Comparison of ENCODE assay signal across 8 cellular contexts in genomic region chr19:52857378-52858191, GRCh38.
DNase-seq lines count a peak whose midpoint lies in the region; ATAC-seq and TF ChIP-seq lines count a peak whose summit lies in the region.
"Not testable (repeated sequence)": the region's sequence is repeated elsewhere in the genome, so short reads cannot be mapped to it uniquely, and the experiment has no call there.

Gene ZNF468 (minus strand): TSS chr19:52857619. CDS start chr19:52854272, 3,347 bp downstream.

- peak within 1 kb of the TSS; percentile 35 for H3K27ac ChIP-seq in layer of hippocampus (ENCODE audit: low read depth, low read length)

- TF ChIP-seq POLR2A in GM19099 (IDR thresholded peaks at IDR 0.05; ENCODE audit: extremely low read depth, insufficient read length, low read depth), result peak; percentile 81

- ATAC-seq in HG03342 (IDR thresholded peaks at IDR 0.05; ENCODE audit: unreplicated experiment), result peak; percentile 97

- DNase-seq in Ammon's horn (ENCODE audit: low spot score), result peak; percentile 66
- DNase-seq in NCI-H524 treated with DMSO at 0.1 percent for 48 hours (lab: John Stamatoyannopoulos, UW), result peak; percentile 22
- DNase-seq in activated CD4-positive, alpha-beta T cell treated with anti-CD3 and anti-CD28 coated beads, Interleukin-2, amount 50 U/mL, for 1 hour, result peak; percentile 65
- peak; percentile 42 for DNase-seq in dedifferentiated amniotic fluid mesenchymal stem cell (ENCODE audit: extremely low spot score)
- peak; percentile 41 to 49 for DNase-seq in stimulated activated CD4-positive, alpha-beta T cell treated with anti-CD3 and anti-CD28 coated beads, Interleukin-15, amount 100 ng/mL, for 48 hours (ENCODE audit: low read depth in 2 of 2)

- H3K27me3 ChIP-seq in layer of hippocampus (ENCODE audit: control insufficient read depth, insufficient read depth, low read length), result not testable (repeated sequence)

Comparison
In these comparisons a context has a peak if more than half of its experiments do, and no peak if none do; other contexts are left out.
1. Peak in every context shown above with its lines: DNase-seq, ATAC-seq and H3K27ac ChIP-seq.